In genomic region chr6:80407991-80408390, GRCh38 we compare ENCODE assay signal across 8 cellular contexts.
DNase-seq lines count a peak whose midpoint lies in the region; FAIRE-seq and TF ChIP-seq lines count a peak whose summit lies in the region.
"Not testable (repeated sequence)": the region's sequence is repeated elsewhere in the genome, so short reads cannot be mapped to it uniquely, and the experiment has no call there.

No MANE protein-coding gene starts in this region.

- not testable (repeated sequence) for H3K9ac ChIP-seq in astrocyte (ENCODE audit: low read length)

- not testable (repeated sequence) for H3K27ac ChIP-seq in astrocyte (ENCODE audit: low read depth, low read length)

- H3K4me3 ChIP-seq in AG10803 (ENCODE audit: low read length); astrocyte (ENCODE audit: insufficient read depth, low read depth, low read length); astrocyte of the cerebellum (ENCODE audit: low read depth, low read length); fibroblast of villous mesenchyme (ENCODE audit: low read depth, low read length): not testable (repeated sequence)

- H3K27me3 Mint-ChIP-seq in astrocyte (ENCODE audit: low read depth, unreplicated experiment), result not testable (repeated sequence)

- not testable (repeated sequence) for H3K27ac Mint-ChIP-seq in astrocyte (ENCODE audit: unreplicated experiment)

- DNase-seq in AG10803 (ENCODE audit: low read depth), result peak; percentile 40
- peak; percentile 50 to 56 for DNase-seq in NCI-H526 (lab: John Stamatoyannopoulos, UW)
- peak; percentile 60 for DNase-seq in NCI-H526 treated with DMSO at 0.1 percent for 48 hours (lab: John Stamatoyannopoulos, UW)
- DNase-seq in astrocyte (ENCODE audit: low read depth), result peak; percentile 81
- DNase-seq in astrocyte of the cerebellum (ENCODE audit: low read depth), result peak; percentile 9
- peak; percentile 50 for DNase-seq in astrocyte of the hippocampus (ENCODE audit: low read depth, low spot score)
- DNase-seq in fibroblast of peridontal ligament (ENCODE audit: extremely low read depth), result peak; percentile 23
- peak; percentile 14 for DNase-seq in fibroblast of villous mesenchyme (ENCODE audit: low read depth)

- not testable (repeated sequence) for H3K9me3 Mint-ChIP-seq in astrocyte (ENCODE audit: unreplicated experiment)

- not testable (repeated sequence) for H3K4me1 ChIP-seq in astrocyte (ENCODE audit: insufficient read depth, low read length)

- not testable (repeated sequence) for H3K36me3 ChIP-seq in astrocyte (ENCODE audit: insufficient read depth, low read length)

- H3K27me3 ChIP-seq in astrocyte (ENCODE audit: insufficient read depth, low read length), result not testable (repeated sequence)

- in situ Hi-C loops in astrocyte of the cerebellum (cut with HindIII; ENCODE audit: low sequenced_read_pairs), result not testable (repeated sequence)

- not testable (repeated sequence) for H3K9me3 ChIP-seq in astrocyte (ENCODE audit: insufficient read depth, low read depth, low read length)

- TF ChIP-seq CTCF in AG10803 (conservative IDR thresholded peaks at IDR 0.05; ENCODE audit: low read length); astrocyte (IDR thresholded peaks at IDR 0.05; ENCODE audit: insufficient read depth, low read depth, low read length); astrocyte of the cerebellum (IDR thresholded peaks at IDR 0.05; ENCODE audit: low read depth, low read length, missing control alignments); fibroblast of villous mesenchyme (IDR thresholded peaks at IDR 0.05; ENCODE audit: insufficient read depth, low read depth, low read length): not testable (repeated sequence)

- H4K20me1 ChIP-seq in astrocyte (ENCODE audit: insufficient read depth, low read length), result not testable (repeated sequence)

- FAIRE-seq in astrocyte (lab: Jason Lieb, UNC), result not testable (repeated sequence)

- not testable (repeated sequence) for H2AFZ ChIP-seq in astrocyte (ENCODE audit: low read depth, low read length)

- H3K36me3 Mint-ChIP-seq in astrocyte (ENCODE audit: low read depth, unreplicated experiment), result not testable (repeated sequence)

- H3K79me2 ChIP-seq in astrocyte (ENCODE audit: insufficient read depth, low read length), result not testable (repeated sequence)

- not testable (repeated sequence) for H3K4me1 Mint-ChIP-seq in astrocyte (ENCODE audit: low read depth, unreplicated experiment)

- not testable (repeated sequence) for H3K4me3 Mint-ChIP-seq in astrocyte (ENCODE audit: unreplicated experiment)

- not testable (repeated sequence) for H3K4me2 ChIP-seq in astrocyte (ENCODE audit: low read length)

Comparison
In these comparisons a context has a peak if more than half of its experiments do, and no peak if none do; other contexts are left out.
1. DNase-seq: peak in every context shown above with its lines; median percentile 81 in astrocyte; 60 in NCI-H526 treated with DMSO at 0.1 percent for 48 hours; 53 in NCI-H526; 50 in astrocyte of the hippocampus; 40 in AG10803; 23 in fibroblast of peridontal ligament; 14 in fibroblast of villous mesenchyme; 9 in astrocyte of the cerebellum.